In genomic region chr5:8332666-8333444, GRCh38 we compare ENCODE assay signal across 10 cellular contexts.
"Had no signal": no experiment of that assay in that cellular context is flagged by ENCODE, and none has a peak within 500 bp of the region (broad histone marks: within the 10 kb centered on the region; RNA-seq: fewer than 3 reads in every experiment).

No MANE protein-coding gene starts in this region.

- H3K4me1 ChIP-seq: HAP-1 had no signal

- H3K4me3 ChIP-seq: GM23248, HAP-1, K562 had no signal

- H3K9me3 ChIP-seq: HAP-1 had no signal

- H3K36me3 ChIP-seq: HAP-1 had no signal

- DNase-seq: GM23248, GOT3, H7, HFFc6, IMR-90, KG1 had no signal

- H3K9ac ChIP-seq: GM23248 had no signal

- FAIRE-seq: HTR-8/SVneo, K562 had no signal

- H3K27ac ChIP-seq: GM23248 had no signal

- ATAC-seq: HCT116, K562 had no signal

- H2AFZ ChIP-seq: GM23248 had no signal
